ENCODE assay signal across 8 cellular contexts in the genomic region with DNA sequence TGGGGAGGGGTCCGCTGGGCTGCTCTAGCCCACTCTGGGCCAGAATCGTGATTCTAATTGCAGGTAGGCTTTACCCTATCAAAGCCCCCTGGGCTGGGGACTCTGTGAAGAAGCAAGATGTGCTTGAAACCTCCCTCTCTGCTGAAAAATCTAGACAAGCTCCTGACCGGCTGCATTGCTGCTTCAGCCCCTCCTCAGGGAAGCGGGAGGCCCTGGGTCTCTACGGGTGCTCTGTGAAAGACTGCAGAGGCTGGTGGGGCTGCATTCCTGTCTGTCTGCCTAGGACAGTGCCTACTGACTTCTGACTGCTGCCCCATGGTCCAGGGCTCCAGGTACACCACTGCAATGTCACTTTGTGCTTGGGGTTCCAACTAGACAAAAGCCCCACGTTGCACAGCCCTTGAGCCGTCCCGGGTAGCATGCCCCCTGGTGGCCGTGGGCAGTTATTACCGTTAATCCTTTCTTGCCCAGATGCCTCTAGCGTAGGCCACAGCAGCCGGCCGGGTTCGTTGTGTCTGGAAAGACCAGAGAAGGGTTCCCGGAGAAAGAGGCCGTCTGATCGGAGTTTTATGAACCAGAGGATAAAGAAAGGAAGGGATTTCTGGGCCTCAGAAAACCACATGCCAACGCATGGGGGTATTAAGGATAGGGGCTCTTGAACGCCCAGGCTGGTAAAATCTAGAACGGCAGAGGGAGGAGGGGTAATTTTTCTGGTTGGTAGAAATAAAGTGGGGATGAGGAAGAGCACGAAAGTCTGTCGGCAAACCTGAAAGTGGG. TPM values are rescaled to one million over a fixed set of nuclear protein-coding genes. Genes with fewer than 3 reads are reported as not detected.
DNase-seq lines count a peak whose midpoint lies in the region; ATAC-seq and TF ChIP-seq lines count a peak whose summit lies in the region.

No MANE protein-coding gene starts in this region.

- H3K4me3 ChIP-seq in GM23248 (no peak overlapping the region), testis (no peak overlapping the region)

- H3K4me1 ChIP-seq in GM23248 (ENCODE audit: insufficient read depth) (peaks cover 2% of the 10 kb centered on the region; the same call in 1 of the 2 replicates), testis (no peaks in the 10 kb centered on the region)

- no peaks in the 10 kb centered on the region for H3K79me2 ChIP-seq in GM23248 (ENCODE audit: insufficient read depth)

- peak; percentile 45 to 77 (median 73) for TF ChIP-seq CTCF in testis (IDR thresholded peaks at IDR 0.05)

- intact Hi-C loops in testis (cut with DNase I; ENCODE audit: low total_unique reads) = no loop called here

- DNase-seq in Daoy (ENCODE audit: low read depth) (peak; percentile 66), GM23248 (peak; percentile 54), NCI-H146 (lab: John Stamatoyannopoulos, UW) (peak; percentile 76), dermis microvascular lymphatic vessel endothelial cell (ENCODE audit: low read depth in 2 of 2) (peak; percentile 6 to 35), testis (peak; percentile 65)
- DNase-seq in activated CD4-positive, alpha-beta T cell treated with anti-CD3 and anti-CD28 coated beads for 4 hours = peak; percentile 38 to 41
- DNase-seq in naive thymus-derived CD8-positive, alpha-beta T cell = peak; percentile 22 to 69 (median 48)

- H3K27ac Mint-ChIP-seq in naive thymus-derived CD8-positive, alpha-beta T cell = no peak overlapping the region

- TF ChIP-seq POLR2A in testis (IDR thresholded peaks at IDR 0.05) = no peak

- H3K4me3 Mint-ChIP-seq in naive thymus-derived CD8-positive, alpha-beta T cell = no peak overlapping the region

- H3K9me2 ChIP-seq in GM23248 (ENCODE audit: insufficient read depth) = no peaks in the 10 kb centered on the region

- no peaks in the 10 kb centered on the region for H3K9me3 Mint-ChIP-seq in naive thymus-derived CD8-positive, alpha-beta T cell

- WGBS in GM23248 (ENCODE audit: low coverage in 1 of 2, low lambda C conversion rate in 2 of 2, missing lambda C conversion rate in 2 of 2), 2 experiments = 55 to 58% methylated on average over 22 of the region's 22 CpGs
- 57 to 63% methylated on average over 18 to 22 of the region's 22 CpGs for WGBS in testis, 2 donors

- H3K4me2 ChIP-seq in GM23248 (ENCODE audit: unreplicated experiment) = no peak overlapping the region

- H3K9ac ChIP-seq in GM23248 = no peak overlapping the region

- H2AFZ ChIP-seq in GM23248 = no peak overlapping the region

- H3K27me3 Mint-ChIP-seq in naive thymus-derived CD8-positive, alpha-beta T cell = no peaks in the 10 kb centered on the region

- ATAC-seq in naive thymus-derived CD8-positive, alpha-beta T cell = peak in 1 of 2 donors; percentile 39
- ATAC-seq in GM18520 (IDR thresholded peaks at IDR 0.05; ENCODE audit: unreplicated experiment) = no peak

- H3K27ac ChIP-seq in GM23248 = no peak overlapping the region
- no peak overlapping the region for H3K27ac ChIP-seq in testis

- POLR2A ChIA-PET in naive thymus-derived CD8-positive, alpha-beta T cell (lab: Charles Lee) = interaction anchor here (1.3 kb wide), 1 partner anchor 293 kb away, joined by 3 read pairs; no protein-coding TSS in a partner anchor

- no peaks in the 10 kb centered on the region for H3K27me3 ChIP-seq in GM23248 (replicated peaks; ENCODE audit: insufficient read depth)
- no peaks in the 10 kb centered on the region for H3K27me3 ChIP-seq in testis

- H4K20me1 ChIP-seq in GM23248 (ENCODE audit: insufficient read depth) = no peaks in the 10 kb centered on the region

- no peaks in the 10 kb centered on the region for H3K9me3 ChIP-seq in GM23248 (ENCODE audit: low read depth)
- no peaks in the 10 kb centered on the region for H3K9me3 ChIP-seq in testis

- in situ Hi-C loops in GM23248 (cut with MboI) = no loop called here

- no peaks in the 10 kb centered on the region for H3K36me3 Mint-ChIP-seq in naive thymus-derived CD8-positive, alpha-beta T cell

- H3F3A ChIP-seq in GM23248 (ENCODE audit: insufficient read depth) = no peaks in the 10 kb centered on the region

- peaks cover 0 to 1% (median 0%) of the 10 kb centered on the region in 4 donors for H3K4me1 Mint-ChIP-seq in naive thymus-derived CD8-positive, alpha-beta T cell

- H3K36me3 ChIP-seq in GM23248 (ENCODE audit: low read depth) (no peaks in the 10 kb centered on the region), testis (ENCODE audit: low read depth, missing control alignments) (no peaks in the 10 kb centered on the region)

RNA-seq across cellular contexts. Expression of gene C1QL2, which starts 15.9 kb away (rescaled TPM):
- total RNA-seq in Daoy (2014; rRNA removed; shearing (Covaris generic)) = not detected in 2 replicates
- total RNA-seq in GM23248 (2014; rRNA removed; shearing (Covaris generic)) = not detected in 2 replicates
- polyA plus RNA-seq in GM23248 (2016; fragmentation: Nextera tagmentation; extraction: Ambion mirVana) (not detected in 2 replicates), testis (ENCODE audit: insufficient read depth, low read depth, low replicate concordance) (not detected)
- total RNA-seq in dermis microvascular lymphatic vessel endothelial cell (not detected in 2 replicates), testis (1 to 10 TPM in 1 of 2 donors, under 1 TPM in 1; 0.55 to 1.2 TPM)
- not detected for total RNA-seq in naive thymus-derived CD8-positive, alpha-beta T cell
- polyA plus RNA-seq in naive thymus-derived CD8-positive, alpha-beta T cell = not detected

RNA-seq across cellular contexts. Expression of gene STEAP3, which starts 49.2 kb away (rescaled TPM):
- total RNA-seq in Daoy (2014; rRNA removed; shearing (Covaris generic)) = 13.1 and 14.6 TPM in 2 replicates
- total RNA-seq in GM23248 (2014; rRNA removed; shearing (Covaris generic)) = 29.5 and 30.5 TPM in 2 replicates
- polyA plus RNA-seq in GM23248 (2016; fragmentation: Nextera tagmentation; extraction: Ambion mirVana) (31.3 and 33.8 TPM in 2 replicates), testis (ENCODE audit: insufficient read depth, low read depth, low replicate concordance) (5.6 TPM)
- total RNA-seq in dermis microvascular lymphatic vessel endothelial cell (7.7 and 7.8 TPM in 2 replicates), testis (10 to 100 TPM in 1 of 2 donors, 1 to 10 TPM in 1; 5.1 to 11.9 TPM)
- total RNA-seq in naive thymus-derived CD8-positive, alpha-beta T cell = not detected
- under 1 TPM in 1 of 3 donors, not detected in 2; 0.24 TPM for polyA plus RNA-seq in naive thymus-derived CD8-positive, alpha-beta T cell

Comparison
In these comparisons a context has a peak if more than half of its experiments do, and no peak if none do; other contexts are left out.
1. DNase-seq: peak in every context shown above with its lines; median percentile 76 in NCI-H146; 66 in Daoy; 65 in testis; 54 in GM23248; 48 in naive thymus-derived CD8-positive, alpha-beta T cell; 40 in activated CD4-positive, alpha-beta T cell treated with anti-CD3 and anti-CD28 coated beads for 4 hours; 20 in dermis microvascular lymphatic vessel endothelial cell.